Comparison of ENCODE assay signal across 1 cellular context in the genomic region with DNA sequence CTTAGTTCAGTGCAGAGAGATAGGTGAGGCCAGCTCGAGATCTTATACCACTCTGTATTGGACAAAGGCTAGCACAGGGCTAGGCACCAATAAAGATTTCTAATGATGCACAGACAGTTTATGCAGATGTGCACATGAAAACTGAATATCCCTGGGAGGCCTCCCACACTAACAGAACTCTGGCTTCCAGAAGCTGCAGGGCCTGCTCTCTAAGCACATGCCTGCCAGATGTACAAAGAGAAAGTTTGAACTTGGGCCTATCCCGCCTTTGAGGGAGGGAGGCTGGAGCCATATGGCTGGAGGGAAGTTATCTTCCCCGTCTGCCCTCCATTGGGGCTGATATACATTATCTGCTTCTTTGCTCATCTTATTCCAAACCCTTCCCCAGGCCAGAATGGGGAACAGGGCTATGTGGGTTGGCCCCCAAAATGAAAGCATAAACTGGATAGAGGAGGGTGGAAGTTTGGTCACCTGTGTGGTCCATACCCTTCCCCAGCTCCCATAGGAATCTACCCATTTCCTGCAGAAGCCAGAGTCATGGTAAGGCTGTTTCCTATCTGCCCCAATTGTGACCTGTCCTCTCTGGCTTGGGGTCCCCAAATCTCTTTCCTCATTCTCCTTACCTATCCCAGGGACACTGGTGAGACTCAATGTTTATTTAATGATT.
A peak's percentile ranks its signal among the peaks of the same experiment; 100 is the strongest.
TF ChIP-seq lines count a peak whose summit lies in the region.

No MANE protein-coding gene starts in this region.

TF ChIP-seq in HepG2, 621 proteins besides CTCF, POLR2A, EP300 and RAD21:
- no peak for TF ChIP-seq RBAK (CRISPR knock-in tag; IDR thresholded peaks at IDR 0.05)
- TF ChIP-seq ZNF629 (CRISPR knock-in tag; conservative IDR thresholded peaks at IDR 0.05): peak; percentile 86
- TF ChIP-seq, protein P1, sequence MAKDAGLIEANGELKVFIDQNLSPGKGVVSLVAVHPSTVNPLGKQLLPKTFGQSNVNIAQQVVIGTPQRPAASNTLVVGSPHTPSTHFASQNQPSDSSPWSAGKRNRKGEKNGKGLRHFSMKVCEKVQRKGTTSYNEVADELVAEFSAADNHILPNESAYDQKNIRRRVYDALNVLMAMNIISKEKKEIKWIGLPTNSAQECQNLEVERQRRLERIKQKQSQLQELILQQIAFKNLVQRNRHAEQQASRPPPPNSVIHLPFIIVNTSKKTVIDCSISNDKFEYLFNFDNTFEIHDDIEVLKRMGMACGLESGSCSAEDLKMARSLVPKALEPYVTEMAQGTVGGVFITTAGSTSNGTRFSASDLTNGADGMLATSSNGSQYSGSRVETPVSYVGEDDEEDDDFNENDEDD (CRISPR knock-in tag; IDR thresholded peaks at IDR 0.05; ENCODE audit: borderline replicate concordance): peak; percentile 39; the same call in 1 of the 2 replicates
- no peak for TF ChIP-seq SP4 (CRISPR knock-in tag; IDR thresholded peaks at IDR 0.05)
- TF ChIP-seq REPIN1 (CRISPR knock-in tag; IDR thresholded peaks at IDR 0.05; ENCODE audit: borderline replicate concordance, low read depth): no peak
- TF ChIP-seq KDM4B (CRISPR knock-in tag; IDR thresholded peaks at IDR 0.05): no peak
- TF ChIP-seq ZNF232 (CRISPR knock-in tag; IDR thresholded peaks at IDR 0.05; ENCODE audit: borderline replicate concordance): 0 out of 2 replicates have a peak, but pooled peaks have one; percentile 58
- TF ChIP-seq, protein P2, sequence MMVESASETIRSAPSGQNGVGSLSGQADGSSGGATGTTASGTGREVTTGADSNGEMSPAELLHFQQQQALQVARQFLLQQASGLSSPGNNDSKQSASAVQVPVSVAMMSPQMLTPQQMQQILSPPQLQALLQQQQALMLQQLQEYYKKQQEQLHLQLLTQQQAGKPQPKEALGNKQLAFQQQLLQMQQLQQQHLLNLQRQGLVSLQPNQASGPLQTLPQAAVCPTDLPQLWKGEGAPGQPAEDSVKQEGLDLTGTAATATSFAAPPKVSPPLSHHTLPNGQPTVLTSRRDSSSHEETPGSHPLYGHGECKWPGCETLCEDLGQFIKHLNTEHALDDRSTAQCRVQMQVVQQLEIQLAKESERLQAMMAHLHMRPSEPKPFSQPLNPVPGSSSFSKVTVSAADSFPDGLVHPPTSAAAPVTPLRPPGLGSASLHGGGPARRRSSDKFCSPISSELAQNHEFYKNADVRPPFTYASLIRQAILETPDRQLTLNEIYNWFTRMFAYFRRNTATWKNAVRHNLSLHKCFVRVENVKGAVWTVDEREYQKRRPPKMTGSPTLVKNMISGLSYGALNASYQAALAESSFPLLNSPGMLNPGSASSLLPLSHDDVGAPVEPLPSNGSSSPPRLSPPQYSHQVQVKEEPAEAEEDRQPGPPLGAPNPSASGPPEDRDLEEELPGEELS (CRISPR knock-in tag; IDR thresholded peaks at IDR 0.05): no peak
- TF ChIP-seq KAT8 (CRISPR knock-in tag; IDR thresholded peaks at IDR 0.05): no peak
- TF ChIP-seq, protein P3, sequence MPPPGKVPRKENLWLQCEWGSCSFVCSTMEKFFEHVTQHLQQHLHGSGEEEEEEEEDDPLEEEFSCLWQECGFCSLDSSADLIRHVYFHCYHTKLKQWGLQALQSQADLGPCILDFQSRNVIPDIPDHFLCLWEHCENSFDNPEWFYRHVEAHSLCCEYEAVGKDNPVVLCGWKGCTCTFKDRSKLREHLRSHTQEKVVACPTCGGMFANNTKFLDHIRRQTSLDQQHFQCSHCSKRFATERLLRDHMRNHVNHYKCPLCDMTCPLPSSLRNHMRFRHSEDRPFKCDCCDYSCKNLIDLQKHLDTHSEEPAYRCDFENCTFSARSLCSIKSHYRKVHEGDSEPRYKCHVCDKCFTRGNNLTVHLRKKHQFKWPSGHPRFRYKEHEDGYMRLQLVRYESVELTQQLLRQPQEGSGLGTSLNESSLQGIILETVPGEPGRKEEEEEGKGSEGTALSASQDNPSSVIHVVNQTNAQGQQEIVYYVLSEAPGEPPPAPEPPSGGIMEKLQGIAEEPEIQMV (CRISPR knock-in tag; IDR thresholded peaks at IDR 0.05; ENCODE audit: low read depth): 0 out of 2 replicates have a peak, but pooled peaks have one; percentile 30
- TF ChIP-seq ZNF709 (CRISPR knock-in tag; IDR thresholded peaks at IDR 0.05): 0 out of 2 replicates have a peak, but pooled peaks have one; percentile 25
- TF ChIP-seq ZNF329 (CRISPR knock-in tag; IDR thresholded peaks at IDR 0.05; ENCODE audit: low read depth): no peak
- TF ChIP-seq ZNF30 (CRISPR knock-in tag; IDR thresholded peaks at IDR 0.05): no peak
- TF ChIP-seq ZNF589 (CRISPR knock-in tag; conservative IDR thresholded peaks at IDR 0.05): no peak
- no peak for TF ChIP-seq ZNF577 (CRISPR knock-in tag; IDR thresholded peaks at IDR 0.05; ENCODE audit: borderline replicate concordance, low read depth)
- TF ChIP-seq ATF1 (CRISPR knock-in tag; IDR thresholded peaks at IDR 0.05): no peak
- TF ChIP-seq ZNF563 (CRISPR knock-in tag; IDR thresholded peaks at IDR 0.05): 0 out of 2 replicates have a peak, but pooled peaks have one; percentile 14
- peak; percentile 33; the same call in 1 of the 2 replicates for TF ChIP-seq ZFP37 (CRISPR knock-in tag; IDR thresholded peaks at IDR 0.05; ENCODE audit: borderline replicate concordance)
- peak; percentile 8 for TF ChIP-seq MED8 (CRISPR knock-in tag; IDR thresholded peaks at IDR 0.05; ENCODE audit: insufficient replicate concordance)
- TF ChIP-seq ZFX (CRISPR knock-in tag; IDR thresholded peaks at IDR 0.05; ENCODE audit: low read depth): 0 out of 2 replicates have a peak, but pooled peaks have one; percentile 6
- TF ChIP-seq ZMYM4 (CRISPR knock-in tag; IDR thresholded peaks at IDR 0.05): no peak
- no peak for TF ChIP-seq ZNF616 (CRISPR knock-in tag; IDR thresholded peaks at IDR 0.05; ENCODE audit: low read depth)
- TF ChIP-seq, protein P4, sequence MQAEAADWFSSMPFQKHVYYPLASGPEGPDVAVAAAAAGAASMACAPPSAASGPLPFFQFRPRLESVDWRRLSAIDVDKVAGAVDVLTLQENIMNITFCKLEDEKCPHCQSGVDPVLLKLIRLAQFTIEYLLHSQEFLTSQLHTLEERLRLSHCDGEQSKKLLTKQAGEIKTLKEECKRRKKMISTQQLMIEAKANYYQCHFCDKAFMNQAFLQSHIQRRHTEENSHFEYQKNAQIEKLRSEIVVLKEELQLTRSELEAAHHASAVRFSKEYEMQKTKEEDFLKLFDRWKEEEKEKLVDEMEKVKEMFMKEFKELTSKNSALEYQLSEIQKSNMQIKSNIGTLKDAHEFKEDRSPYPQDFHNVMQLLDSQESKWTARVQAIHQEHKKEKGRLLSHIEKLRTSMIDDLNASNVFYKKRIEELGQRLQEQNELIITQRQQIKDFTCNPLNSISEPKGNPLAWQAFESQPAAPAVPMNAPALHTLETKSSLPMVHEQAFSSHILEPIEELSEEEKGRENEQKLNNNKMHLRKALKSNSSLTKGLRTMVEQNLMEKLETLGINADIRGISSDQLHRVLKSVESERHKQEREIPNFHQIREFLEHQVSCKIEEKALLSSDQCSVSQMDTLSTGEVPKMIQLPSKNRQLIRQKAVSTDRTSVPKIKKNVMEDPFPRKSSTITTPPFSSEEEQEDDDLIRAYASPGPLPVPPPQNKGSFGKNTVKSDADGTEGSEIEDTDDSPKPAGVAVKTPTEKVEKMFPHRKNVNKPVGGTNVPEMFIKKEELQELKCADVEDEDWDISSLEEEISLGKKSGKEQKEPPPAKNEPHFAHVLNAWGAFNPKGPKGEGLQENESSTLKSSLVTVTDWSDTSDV (CRISPR knock-in tag; IDR thresholded peaks at IDR 0.05): no peak
- TF ChIP-seq ZSCAN30 (CRISPR knock-in tag; IDR thresholded peaks at IDR 0.05): no peak
- peak; percentile 24; the same call in 1 of the 2 replicates for TF ChIP-seq ZNF564 (CRISPR knock-in tag; IDR thresholded peaks at IDR 0.05)
- TF ChIP-seq WIZ (CRISPR knock-in tag; IDR thresholded peaks at IDR 0.05): 0 out of 2 replicates have a peak, but pooled peaks have one; percentile 21
- 0 out of 2 replicates have a peak, but pooled peaks have one; percentile 12 for TF ChIP-seq ELF4 (CRISPR knock-in tag; IDR thresholded peaks at IDR 0.05; ENCODE audit: borderline replicate concordance)
- no peak for TF ChIP-seq FOXO1 (CRISPR knock-in tag; IDR thresholded peaks at IDR 0.05)
- TF ChIP-seq MYC (CRISPR knock-in tag; IDR thresholded peaks at IDR 0.05; ENCODE audit: borderline replicate concordance): no peak
- no peak for TF ChIP-seq MTA3 (CRISPR knock-in tag; IDR thresholded peaks at IDR 0.05)
- TF ChIP-seq ZNF446 (CRISPR knock-in tag; IDR thresholded peaks at IDR 0.05): peak; percentile 70; the same call in 1 of the 2 replicates
- peak; percentile 46; the same call in 1 of the 2 replicates for TF ChIP-seq CHD4 (IDR thresholded peaks at IDR 0.05; ENCODE audit: borderline replicate concordance, low read length)
- peak; percentile 20; the same call in 1 of the 2 replicates for TF ChIP-seq ZNF558 (CRISPR knock-in tag; IDR thresholded peaks at IDR 0.05; ENCODE audit: borderline replicate concordance)
- no peak for TF ChIP-seq HNRNPK (IDR thresholded peaks at IDR 0.05; ENCODE audit: low read depth, low read length, poor library complexity, severe bottlenecking)
- TF ChIP-seq FIP1L1 (IDR thresholded peaks at IDR 0.05; ENCODE audit: borderline replicate concordance, insufficient read depth, low read depth, low read length): no peak
- no peak for TF ChIP-seq NFE2L1 (CRISPR knock-in tag; IDR thresholded peaks at IDR 0.05; ENCODE audit: borderline replicate concordance)
- no peak for TF ChIP-seq ELF3 (CRISPR knock-in tag; IDR thresholded peaks at IDR 0.05)
- TF ChIP-seq CBFB (CRISPR knock-in tag; IDR thresholded peaks at IDR 0.05): no peak
- peak; percentile 63; the same call in 1 of the 2 replicates for TF ChIP-seq ZNF619 (CRISPR knock-in tag; IDR thresholded peaks at IDR 0.05)
- TF ChIP-seq ZNF878 (CRISPR knock-in tag; IDR thresholded peaks at IDR 0.05): 0 out of 2 replicates have a peak, but pooled peaks have one; percentile 60
- TF ChIP-seq, protein P5, sequence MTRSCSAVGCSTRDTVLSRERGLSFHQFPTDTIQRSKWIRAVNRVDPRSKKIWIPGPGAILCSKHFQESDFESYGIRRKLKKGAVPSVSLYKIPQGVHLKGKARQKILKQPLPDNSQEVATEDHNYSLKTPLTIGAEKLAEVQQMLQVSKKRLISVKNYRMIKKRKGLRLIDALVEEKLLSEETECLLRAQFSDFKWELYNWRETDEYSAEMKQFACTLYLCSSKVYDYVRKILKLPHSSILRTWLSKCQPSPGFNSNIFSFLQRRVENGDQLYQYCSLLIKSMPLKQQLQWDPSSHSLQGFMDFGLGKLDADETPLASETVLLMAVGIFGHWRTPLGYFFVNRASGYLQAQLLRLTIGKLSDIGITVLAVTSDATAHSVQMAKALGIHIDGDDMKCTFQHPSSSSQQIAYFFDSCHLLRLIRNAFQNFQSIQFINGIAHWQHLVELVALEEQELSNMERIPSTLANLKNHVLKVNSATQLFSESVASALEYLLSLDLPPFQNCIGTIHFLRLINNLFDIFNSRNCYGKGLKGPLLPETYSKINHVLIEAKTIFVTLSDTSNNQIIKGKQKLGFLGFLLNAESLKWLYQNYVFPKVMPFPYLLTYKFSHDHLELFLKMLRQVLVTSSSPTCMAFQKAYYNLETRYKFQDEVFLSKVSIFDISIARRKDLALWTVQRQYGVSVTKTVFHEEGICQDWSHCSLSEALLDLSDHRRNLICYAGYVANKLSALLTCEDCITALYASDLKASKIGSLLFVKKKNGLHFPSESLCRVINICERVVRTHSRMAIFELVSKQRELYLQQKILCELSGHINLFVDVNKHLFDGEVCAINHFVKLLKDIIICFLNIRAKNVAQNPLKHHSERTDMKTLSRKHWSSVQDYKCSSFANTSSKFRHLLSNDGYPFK (CRISPR knock-in tag; IDR thresholded peaks at IDR 0.05; ENCODE audit: borderline replicate concordance): no peak; the same call in 1 of the 2 replicates
- TF ChIP-seq, protein P6, sequence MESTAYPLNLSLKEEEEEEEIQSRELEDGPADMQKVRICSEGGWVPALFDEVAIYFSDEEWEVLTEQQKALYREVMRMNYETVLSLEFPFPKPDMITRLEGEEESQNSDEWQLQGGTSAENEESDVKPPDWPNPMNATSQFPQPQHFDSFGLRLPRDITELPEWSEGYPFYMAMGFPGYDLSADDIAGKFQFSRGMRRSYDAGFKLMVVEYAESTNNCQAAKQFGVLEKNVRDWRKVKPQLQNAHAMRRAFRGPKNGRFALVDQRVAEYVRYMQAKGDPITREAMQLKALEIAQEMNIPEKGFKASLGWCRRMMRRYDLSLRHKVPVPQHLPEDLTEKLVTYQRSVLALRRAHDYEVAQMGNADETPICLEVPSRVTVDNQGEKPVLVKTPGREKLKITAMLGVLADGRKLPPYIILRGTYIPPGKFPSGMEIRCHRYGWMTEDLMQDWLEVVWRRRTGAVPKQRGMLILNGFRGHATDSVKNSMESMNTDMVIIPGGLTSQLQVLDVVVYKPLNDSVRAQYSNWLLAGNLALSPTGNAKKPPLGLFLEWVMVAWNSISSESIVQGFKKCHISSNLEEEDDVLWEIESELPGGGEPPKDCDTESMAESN (CRISPR knock-in tag; conservative IDR thresholded peaks at IDR 0.05): no peak
- TF ChIP-seq, protein P7, sequence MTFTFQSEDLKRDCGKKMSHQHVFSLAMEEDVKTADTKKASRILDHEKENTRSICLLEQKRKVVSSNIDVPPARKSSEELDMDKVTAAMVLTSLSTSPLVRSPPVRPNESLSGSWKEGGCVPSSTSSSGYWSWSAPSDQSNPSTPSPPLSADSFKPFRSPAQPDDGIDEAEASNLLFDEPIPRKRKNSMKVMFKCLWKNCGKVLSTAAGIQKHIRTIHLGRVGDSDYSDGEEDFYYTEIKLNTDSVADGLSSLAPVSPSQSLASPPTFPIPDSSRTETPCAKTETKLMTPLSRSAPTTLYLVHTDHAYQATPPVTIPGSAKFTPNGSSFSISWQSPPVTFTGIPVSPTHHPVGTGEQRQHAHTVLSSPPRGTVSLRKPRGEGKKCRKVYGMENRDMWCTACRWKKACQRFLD (CRISPR knock-in tag; IDR thresholded peaks at IDR 0.05; ENCODE audit: borderline replicate concordance): peak; percentile 8; the same call in 1 of the 2 replicates
